ENCODE assay signal across 16 cellular contexts in genomic region chr10:71611131-71611530, GRCh38.
DNase-seq lines count a peak whose midpoint lies in the region; ATAC-seq and TF ChIP-seq lines count a peak whose summit lies in the region.
"Had no signal": no experiment of that assay in that cellular context is flagged by ENCODE, and none has a peak within 500 bp of the region (broad histone marks: within the 10 kb centered on the region; RNA-seq: fewer than 3 reads in every experiment).

No MANE protein-coding gene starts in this region.

- no peak overlapping the region for H3K27ac Mint-ChIP-seq in activated T-helper 17 cell treated with anti-CD3 and anti-CD28 coated beads, Interleukin-2, amount 50 U/mL, for 72 hours
- no peak overlapping the region for H3K27ac Mint-ChIP-seq in endodermal cell
- no peak overlapping the region for H3K27ac Mint-ChIP-seq in type B pancreatic cell
- H3K27ac Mint-ChIP-seq: CD8-positive, alpha-beta memory T cell had no signal

- no peak for DNase-seq in endodermal cell
- peak; percentile 63 for DNase-seq in myocyte (ENCODE audit: low read depth)
- DNase-seq in substantia nigra (lab: John Stamatoyannopoulos, UW): peak in 37 of 49 donors; percentile 15 to 81 (median 56)
- no peak for DNase-seq in kidney glomerular epithelial cell (lab: John Stamatoyannopoulos, UW)
- no peak for DNase-seq in type B pancreatic cell (ENCODE audit: extremely low spot score, unreplicated experiment)
- no peak for DNase-seq in NCI-H524 treated with DMSO at 0.1 percent for 48 hours (lab: John Stamatoyannopoulos, UW)
- DNase-seq: ACHN; CD8-positive, alpha-beta memory T cell; MV-4-11; NCI-H1417 treated with DMSO at 0.1 percent for 48 hours; NCI-H2029 treated with DMSO at 0.1 percent for 48 hours; NCI-H226; PC-3 had no signal

- WGBS in endodermal cell (ENCODE audit: insufficient coverage in 1 of 2, insufficient read length in 1 of 2), 2 experiments: 66 to 88% methylated on average over 3 to 5 of the region's 5 CpGs

- H3K9me3 ChIP-seq in endodermal cell (ENCODE audit: control insufficient read depth, low read length): no peaks in the 10 kb centered on the region

- H3K27me3 ChIP-seq in endodermal cell (ENCODE audit: control insufficient read depth, insufficient read depth, low read length, poor library complexity, severe bottlenecking): no peaks in the 10 kb centered on the region

- H3K36me3 ChIP-seq in endodermal cell (ENCODE audit: control insufficient read depth, insufficient read depth, low read length): no peaks in the 10 kb centered on the region

- H3K4me3 Mint-ChIP-seq in activated T-helper 17 cell treated with anti-CD3 and anti-CD28 coated beads, Interleukin-2, amount 50 U/mL, for 72 hours: no peak overlapping the region
- no peak overlapping the region for H3K4me3 Mint-ChIP-seq in endodermal cell
- no peak overlapping the region for H3K4me3 Mint-ChIP-seq in type B pancreatic cell
- H3K4me3 Mint-ChIP-seq: CD8-positive, alpha-beta memory T cell; IgD-negative memory B cell had no signal

- H3K9ac ChIP-seq in endodermal cell (ENCODE audit: extremely low read depth, low read length, poor library complexity, severe bottlenecking): no peak overlapping the region

- peak; percentile 42 for ATAC-seq in activated T-helper 17 cell treated with anti-CD3 and anti-CD28 coated beads, Interleukin-2, amount 50 U/mL, for 72 hours (replicated peaks)
- ATAC-seq: HCT116, PC-3 had no signal

- H3K27ac ChIP-seq in endodermal cell (ENCODE audit: low read depth, low read length) (peak overlapping the region; percentile 4), substantia nigra (ENCODE audit: low read depth, low read length, poor library complexity, severe bottlenecking) (peak overlapping the region; percentile 69)

- H3K9me3 Mint-ChIP-seq in activated T-helper 17 cell treated with anti-CD3 and anti-CD28 coated beads, Interleukin-2, amount 50 U/mL, for 72 hours: no peaks in the 10 kb centered on the region
- H3K9me3 Mint-ChIP-seq in endodermal cell: no peaks in the 10 kb centered on the region
- no peaks in the 10 kb centered on the region for H3K9me3 Mint-ChIP-seq in type B pancreatic cell
- H3K9me3 Mint-ChIP-seq: CD8-positive, alpha-beta memory T cell; IgD-negative memory B cell had no signal

- peaks cover 12% of the 10 kb centered on the region for H3K27me3 Mint-ChIP-seq in activated T-helper 17 cell treated with anti-CD3 and anti-CD28 coated beads, Interleukin-2, amount 50 U/mL, for 72 hours
- H3K27me3 Mint-ChIP-seq in endodermal cell (ENCODE audit: insufficient read depth) (peaks cover 1% of the 10 kb centered on the region), type B pancreatic cell (peaks cover 16% of the 10 kb centered on the region)

- H3K4me1 Mint-ChIP-seq in activated T-helper 17 cell treated with anti-CD3 and anti-CD28 coated beads, Interleukin-2, amount 50 U/mL, for 72 hours: peaks cover 5% of the 10 kb centered on the region
- peaks cover 18% of the 10 kb centered on the region for H3K4me1 Mint-ChIP-seq in endodermal cell
- peaks cover 27% of the 10 kb centered on the region for H3K4me1 Mint-ChIP-seq in type B pancreatic cell (ENCODE audit: unreplicated experiment)

- TF ChIP-seq CTCF in endodermal cell (conservative IDR thresholded peaks at IDR 0.05) (no peak), type B pancreatic cell (conservative IDR thresholded peaks at IDR 0.05) (no peak)

- H3K36me3 Mint-ChIP-seq in activated T-helper 17 cell treated with anti-CD3 and anti-CD28 coated beads, Interleukin-2, amount 50 U/mL, for 72 hours (ENCODE audit: low read depth): no peaks in the 10 kb centered on the region
- H3K36me3 Mint-ChIP-seq in endodermal cell (ENCODE audit: low read depth): no peaks in the 10 kb centered on the region
- H3K36me3 Mint-ChIP-seq in type B pancreatic cell: no peaks in the 10 kb centered on the region
- H3K36me3 Mint-ChIP-seq: CD8-positive, alpha-beta memory T cell; IgD-negative memory B cell had no signal

- peaks cover 3% of the 10 kb centered on the region for H3K4me1 ChIP-seq in endodermal cell (ENCODE audit: control insufficient read depth, insufficient read depth, low read length)

- H3K4me3 ChIP-seq in endodermal cell (ENCODE audit: low read length): no peak overlapping the region

Comparison
In these comparisons a context has a peak if more than half of its experiments do, and no peak if none do; other contexts are left out.
1. DNase-seq: peak in myocyte (single experiment) and substantia nigra (37 of 49); none in endodermal cell (single experiment), kidney glomerular epithelial cell (single experiment), type B pancreatic cell (single experiment) and NCI-H524 treated with DMSO at 0.1 percent for 48 hours (single experiment).